21 cellular contexts compared by ENCODE assay signal in the genomic region with DNA sequence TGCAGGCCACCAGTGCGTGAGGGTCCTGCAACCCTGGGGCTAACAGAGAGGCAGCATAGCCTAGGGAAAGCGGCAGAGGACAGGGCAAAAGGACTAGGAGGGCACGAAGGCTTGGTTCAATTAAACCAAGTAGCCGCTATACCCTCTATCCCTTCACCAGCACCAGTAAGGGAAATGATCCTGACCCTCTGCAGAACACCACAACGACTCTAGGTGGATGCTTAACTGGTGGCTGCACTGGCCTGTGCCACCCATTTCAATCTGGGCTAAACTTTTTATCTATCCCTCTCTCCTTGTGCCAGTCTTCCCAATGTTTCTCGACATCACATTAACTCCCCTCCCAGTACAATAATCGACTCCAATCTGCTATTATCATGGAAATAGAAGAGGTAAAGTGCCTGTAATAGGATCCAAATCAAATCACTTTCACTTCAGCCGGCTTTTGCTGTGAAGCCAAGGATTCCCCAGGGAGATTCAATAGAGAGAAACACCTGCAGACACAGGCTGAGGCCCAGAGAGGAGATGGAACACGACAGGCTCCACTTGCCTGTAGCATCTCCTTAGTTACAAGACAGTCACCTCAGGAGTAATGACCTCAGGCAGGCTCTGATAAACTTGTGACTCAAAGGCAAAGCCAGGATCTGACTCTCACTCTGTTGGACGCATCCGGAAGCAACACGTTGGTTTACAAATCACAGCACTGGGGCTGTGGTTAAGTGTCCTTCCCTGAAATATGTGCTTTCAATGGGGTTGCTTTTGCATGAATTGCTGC.
A peak's percentile ranks its signal among the peaks of the same experiment; 100 is the strongest.
DNase-seq lines count a peak whose midpoint lies in the region; ATAC-seq, FAIRE-seq and TF ChIP-seq lines count a peak whose summit lies in the region.
"Had no signal": no experiment of that assay in that cellular context is flagged by ENCODE, and none has a peak within 500 bp of the region (broad histone marks: within the 10 kb centered on the region; RNA-seq: fewer than 3 reads in every experiment).

No MANE protein-coding gene starts in this region.

- no peak overlapping the region for H3K9ac ChIP-seq in GM12878 (ENCODE audit: control insufficient read depth, insufficient read depth, low read length)
- H3K9ac ChIP-seq: KMS-11 had no signal

- WGBS in GM12878 (ENCODE audit: insufficient coverage, insufficient replicate concordance, low lambda C conversion rate, missing lambda C conversion rate), result 9% methylated on average over 12 of the region's 12 CpGs

- no peak for TF ChIP-seq EP300 in GM12878 (IDR thresholded peaks at IDR 0.05; ENCODE audit: borderline replicate concordance in 1 of 2, control insufficient read depth in 1 of 2, low read depth in 2 of 2, low read length in 2 of 2)

- H3K36me3 Mint-ChIP-seq in activated naive CD8-positive, alpha-beta T cell treated with anti-CD3 and anti-CD28 coated beads for 36 hours, result no peaks in the 10 kb centered on the region
- H3K36me3 Mint-ChIP-seq: CD14-positive monocyte had no signal

- H3K4me2 ChIP-seq in GM12878 (ENCODE audit: control insufficient read depth, insufficient read depth), result no peak overlapping the region
- H3K4me2 ChIP-seq: KMS-11 had no signal

- peak; percentile 78 for ATAC-seq in GM12878
- no peak for ATAC-seq in GM19397 (IDR thresholded peaks at IDR 0.05; ENCODE audit: unreplicated experiment)
- ATAC-seq in GM19467 (IDR thresholded peaks at IDR 0.05; ENCODE audit: unreplicated experiment), result no peak
- ATAC-seq: activated T-helper 17 cell treated with anti-CD3 and anti-CD28 coated beads, Interleukin-2, amount 50 U/mL, for 72 hours had no signal

- no peaks in the 10 kb centered on the region for H3K36me3 ChIP-seq in GM12878 (ENCODE audit: control insufficient read depth in 2 of 2, insufficient read depth in 2 of 2, low read length in 1 of 2)
- H3K36me3 ChIP-seq: HAP-1, right atrium auricular region, SJCRH30 had no signal

- no peaks in the 10 kb centered on the region for H3K79me2 ChIP-seq in GM12878 (ENCODE audit: control insufficient read depth, insufficient read depth, low read length)

- no peak for TF ChIP-seq POLR2A in GM12878 (IDR thresholded peaks at IDR 0.05; ENCODE audit: low read depth, low read length)

- H3K9me3 Mint-ChIP-seq in activated naive CD8-positive, alpha-beta T cell treated with anti-CD3 and anti-CD28 coated beads for 36 hours, result no peaks in the 10 kb centered on the region

- no peaks in the 10 kb centered on the region for H3K4me1 Mint-ChIP-seq in activated naive CD8-positive, alpha-beta T cell treated with anti-CD3 and anti-CD28 coated beads for 36 hours
- H3K4me1 Mint-ChIP-seq: activated T-helper 17 cell treated with anti-CD3 and anti-CD28 coated beads, Interleukin-2, amount 50 U/mL, for 72 hours; CD14-positive monocyte had no signal

- no peaks in the 10 kb centered on the region for H3K4me1 ChIP-seq in GM12878 (ENCODE audit: control insufficient read depth, insufficient read depth, low read length)
- H3K4me1 ChIP-seq: HAP-1, right atrium auricular region, SJCRH30 had no signal

- no peak overlapping the region for H3K27ac Mint-ChIP-seq in activated naive CD8-positive, alpha-beta T cell treated with anti-CD3 and anti-CD28 coated beads for 36 hours
- H3K27ac Mint-ChIP-seq: activated T-helper 17 cell treated with anti-CD3 and anti-CD28 coated beads, Interleukin-2, amount 50 U/mL, for 72 hours; CD14-positive monocyte; stimulated activated naive CD8-positive, alpha-beta T cell treated with anti-CD3 and anti-CD28 coated beads, Interleukin-15, Interleukin-2, amounts not matched to agents 100 ng/mL and 50 ng/mL, for 24 hours had no signal

- TF ChIP-seq RAD21 in GM12878 (IDR thresholded peaks at IDR 0.05; ENCODE audit: insufficient read depth, low read depth, low read length), result no peak

- no peak for TF ChIP-seq CTCF in GM12878 (IDR thresholded peaks at IDR 0.05 in 2 of 3, conservative IDR thresholded peaks at IDR 0.05 in 1 of 3; ENCODE audit: control insufficient read depth in 2 of 3, extremely low read depth in 1 of 3, insufficient read depth in 1 of 3, low read depth in 3 of 3, low read length in 3 of 3)

- H2AFZ ChIP-seq in GM12878 (ENCODE audit: control insufficient read depth, low read depth, low read length), result no peak overlapping the region

- H3K27ac ChIP-seq in GM12878 (ENCODE audit: control insufficient read depth, insufficient read depth), result no peak overlapping the region
- H3K27ac ChIP-seq: KMS-11, right atrium auricular region, SJCRH30 had no signal

- SMC1A ChIA-PET in GM12878 (lab: Charles Lee; ENCODE audit: uncharacterized antibody, unreplicated experiment), result no interaction called here

- no peak for FAIRE-seq in GM12878 (lab: Jason Lieb, UNC)
- FAIRE-seq: kidney had no signal

- in situ Hi-C loops in GM12878 (cut with MboI), result no loop called here

- no TSS peak for BruUV-seq in GM12878 (replicated peaks; lab: Mats Ljungman, UMichigan)

- CTCF ChIA-PET in GM12878 (lab: Yijun Ruan, JAX), result no interaction called here

- no peaks in the 10 kb centered on the region for H3K9me3 ChIP-seq in GM12878 (replicated peaks; ENCODE audit: control insufficient read depth, insufficient read depth, low read length)
- H3K9me3 ChIP-seq: HAP-1, right atrium auricular region, SJCRH30 had no signal

- H3K4me3 ChIP-seq in GM12878, result no peak overlapping the region
- H3K4me3 ChIP-seq: HAP-1, right atrium auricular region, SJCRH30 had no signal

- RAD21 ChIA-PET in GM12878 (lab: Charles Lee; ENCODE audit: unreplicated experiment), result no interaction called here

- no peaks in the 10 kb centered on the region for H3K27me3 Mint-ChIP-seq in activated naive CD8-positive, alpha-beta T cell treated with anti-CD3 and anti-CD28 coated beads for 36 hours
- H3K27me3 Mint-ChIP-seq: activated T-helper 17 cell treated with anti-CD3 and anti-CD28 coated beads, Interleukin-2, amount 50 U/mL, for 72 hours; stimulated activated naive CD8-positive, alpha-beta T cell treated with anti-CD3 and anti-CD28 coated beads, Interleukin-15, Interleukin-2, amounts not matched to agents 100 ng/mL and 50 ng/mL, for 24 hours had no signal

- no peak overlapping the region for H3K4me3 Mint-ChIP-seq in activated naive CD8-positive, alpha-beta T cell treated with anti-CD3 and anti-CD28 coated beads for 36 hours
- H3K4me3 Mint-ChIP-seq: activated T-helper 17 cell treated with anti-CD3 and anti-CD28 coated beads, Interleukin-2, amount 50 U/mL, for 72 hours; CD14-positive monocyte; stimulated activated naive CD8-positive, alpha-beta T cell treated with anti-CD3 and anti-CD28 coated beads, Interleukin-15, Interleukin-2, amounts not matched to agents 100 ng/mL and 50 ng/mL, for 24 hours had no signal

- peak; percentile 23 for DNase-seq in A172 (ENCODE audit: low spot score)
- DNase-seq in NCI-H1092 treated with DMSO at 0.1 percent for 48 hours (lab: John Stamatoyannopoulos, UW), result peak; percentile 90
- DNase-seq in NCI-H2227 treated with DMSO at 0.1 percent for 48 hours (lab: John Stamatoyannopoulos, UW), result peak; percentile 1
- no peak for DNase-seq in GM12878 (ENCODE audit: low read depth, low spot score)
- DNase-seq in activated naive CD8-positive, alpha-beta T cell treated with anti-CD3 and anti-CD28 coated beads for 36 hours, result no peak
- DNase-seq in T1000 (lab: John Stamatoyannopoulos, UW), result no peak
- DNase-seq: activated CD4-positive, CD25-positive, alpha-beta regulatory T cell; cerebellar nuclear complex; DMS53; kidney; NCI-H2029 treated with DMSO at 0.1 percent for 48 hours; SJCRH30; T-helper 2 cell had no signal

- intact Hi-C loops in GM12878 (cut with micrococcal nuclease; ENCODE audit: unreplicated experiment), result no loop called here

- H4K20me1 ChIP-seq in GM12878 (ENCODE audit: control insufficient read depth, insufficient read depth), result no peaks in the 10 kb centered on the region

- no peaks in the 10 kb centered on the region for H3K27me3 ChIP-seq in GM12878 (replicated peaks in 1 of 2; ENCODE audit: control insufficient read depth in 2 of 2, insufficient read depth in 2 of 2, low read length in 1 of 2)
- H3K27me3 ChIP-seq: right atrium auricular region had no signal

- POLR2A ChIA-PET in GM12878 (lab: Charles Lee), result no interaction called here

TF ChIP-seq in GM12878, 131 proteins besides CTCF, POLR2A, EP300 and RAD21 (continues in another document):
- TF ChIP-seq IKZF2 (IDR thresholded peaks at IDR 0.05) (peak in 1 of 2 experiments; percentile 15; a peak in 1 of 4 replicates), TCF7 (IDR thresholded peaks at IDR 0.05; ENCODE audit: borderline replicate concordance) (no peak), ZNF384 (IDR thresholded peaks at IDR 0.05; ENCODE audit: borderline replicate concordance, low read depth, low read length) (no peak), IKZF1 (conservative IDR thresholded peaks at IDR 0.05) (peak; percentile 61), MEF2B (IDR thresholded peaks at IDR 0.05; ENCODE audit: partially characterized antibody, poor library complexity, severe bottlenecking) (peak; percentile 73), EED (IDR thresholded peaks at IDR 0.05; ENCODE audit: low read depth) (no peak)
- TF ChIP-seq, protein P1, sequence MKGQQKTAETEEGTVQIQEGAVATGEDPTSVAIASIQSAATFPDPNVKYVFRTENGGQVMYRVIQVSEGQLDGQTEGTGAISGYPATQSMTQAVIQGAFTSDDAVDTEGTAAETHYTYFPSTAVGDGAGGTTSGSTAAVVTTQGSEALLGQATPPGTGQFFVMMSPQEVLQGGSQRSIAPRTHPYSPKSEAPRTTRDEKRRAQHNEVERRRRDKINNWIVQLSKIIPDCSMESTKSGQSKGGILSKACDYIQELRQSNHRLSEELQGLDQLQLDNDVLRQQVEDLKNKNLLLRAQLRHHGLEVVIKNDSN (IDR thresholded peaks at IDR 0.05; ENCODE audit: borderline replicate concordance, extremely low read length, insufficient read depth, low read depth, low read length), result no peak
- TF ChIP-seq, protein P2, sequence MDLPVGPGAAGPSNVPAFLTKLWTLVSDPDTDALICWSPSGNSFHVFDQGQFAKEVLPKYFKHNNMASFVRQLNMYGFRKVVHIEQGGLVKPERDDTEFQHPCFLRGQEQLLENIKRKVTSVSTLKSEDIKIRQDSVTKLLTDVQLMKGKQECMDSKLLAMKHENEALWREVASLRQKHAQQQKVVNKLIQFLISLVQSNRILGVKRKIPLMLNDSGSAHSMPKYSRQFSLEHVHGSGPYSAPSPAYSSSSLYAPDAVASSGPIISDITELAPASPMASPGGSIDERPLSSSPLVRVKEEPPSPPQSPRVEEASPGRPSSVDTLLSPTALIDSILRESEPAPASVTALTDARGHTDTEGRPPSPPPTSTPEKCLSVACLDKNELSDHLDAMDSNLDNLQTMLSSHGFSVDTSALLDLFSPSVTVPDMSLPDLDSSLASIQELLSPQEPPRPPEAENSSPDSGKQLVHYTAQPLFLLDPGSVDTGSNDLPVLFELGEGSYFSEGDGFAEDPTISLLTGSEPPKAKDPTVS (IDR thresholded peaks at IDR 0.05; ENCODE audit: low read depth, low read length), result no peak

Comparison
In these comparisons a context has a peak if more than half of its experiments do, and no peak if none do; other contexts are left out.
1. DNase-seq: peak in A172 (single experiment), NCI-H1092 treated with DMSO at 0.1 percent for 48 hours (single experiment) and NCI-H2227 treated with DMSO at 0.1 percent for 48 hours (single experiment); none in GM12878 (single experiment), activated naive CD8-positive, alpha-beta T cell treated with anti-CD3 and anti-CD28 coated beads for 36 hours (single experiment) and T1000 (single experiment).